8 cellular contexts compared by ENCODE assay signal in genomic region chr5:2151301-2151888, GRCh38.
A peak's percentile ranks its signal among the peaks of the same experiment; 100 is the strongest.
DNase-seq lines count a peak whose midpoint lies in the region; ATAC-seq and TF ChIP-seq lines count a peak whose summit lies in the region.
"Not testable (repeated sequence)": the region's sequence is repeated elsewhere in the genome, so short reads cannot be mapped to it uniquely, and the experiment has no call there.

No MANE protein-coding gene starts in this region.

- not testable (repeated sequence) for H3K36me3 ChIP-seq in SU-DHL-6 (ENCODE audit: low read length); brain microvascular endothelial cell (replicated peaks); upper lobe of right lung

- H3K36me3 Mint-ChIP-seq in nephron (ENCODE audit: low read depth): not testable (repeated sequence)

- not testable (repeated sequence) for H3K4me1 ChIP-seq in upper lobe of right lung

- not testable (repeated sequence) for ATAC-seq in upper lobe of right lung

- TF ChIP-seq CTCF in GM20000 (IDR thresholded peaks at IDR 0.05; ENCODE audit: extremely low read depth, missing control alignments): peak; percentile 50
- TF ChIP-seq CTCF in SU-DHL-6 (IDR thresholded peaks at IDR 0.05; ENCODE audit: insufficient read depth, low read length, poor library complexity, severe bottlenecking): peak; percentile 71
- peak; percentile 74 for TF ChIP-seq CTCF in brain microvascular endothelial cell (IDR thresholded peaks at IDR 0.05; ENCODE audit: low read depth, low read length, missing control alignments)
- TF ChIP-seq CTCF in nephron (IDR thresholded peaks at IDR 0.05; ENCODE audit: unreplicated experiment in 3 of 3): peak; percentile 43 to 60 (median 49)
- TF ChIP-seq CTCF in upper lobe of right lung (IDR thresholded peaks at IDR 0.05): peak; percentile 59

- not testable (repeated sequence) for H3K9me3 Mint-ChIP-seq in nephron

- not testable (repeated sequence) for H2AFZ ChIP-seq in SU-DHL-6 (ENCODE audit: low read depth, low read length, severe bottlenecking)

- not testable (repeated sequence) for H3K9ac ChIP-seq in SU-DHL-6 (ENCODE audit: low read length)

- DNase-seq in CMK (ENCODE audit: low read depth) (peak; percentile 7), GM20000 (ENCODE audit: low spot score) (peak; percentile 51), NCI-H1092 treated with DMSO at 0.1 percent for 48 hours (lab: John Stamatoyannopoulos, UW) (peak; percentile 20), germinal center (ENCODE audit: low spot score) (peak; percentile 71)
- not testable (repeated sequence) for DNase-seq in brain microvascular endothelial cell, upper lobe of right lung

- H3F3A ChIP-seq in SU-DHL-6 (ENCODE audit: insufficient read depth): not testable (repeated sequence)

- H3K9me3 ChIP-seq in SU-DHL-6 (ENCODE audit: insufficient read depth, low read length); upper lobe of right lung: not testable (repeated sequence)

- H3K27ac Mint-ChIP-seq in nephron: not testable (repeated sequence)

- not testable (repeated sequence) for H3K4me3 ChIP-seq in SU-DHL-6 (ENCODE audit: insufficient read depth, low read length, poor library complexity, severe bottlenecking); brain microvascular endothelial cell (ENCODE audit: low read depth, low read length); upper lobe of right lung

- not testable (repeated sequence) for H3K9me2 ChIP-seq in SU-DHL-6 (replicated peaks; ENCODE audit: insufficient read depth, low read length)

- H3K4me3 Mint-ChIP-seq in nephron: not testable (repeated sequence)

- not testable (repeated sequence) for H3K27me3 ChIP-seq in SU-DHL-6 (ENCODE audit: low read length); brain microvascular endothelial cell (replicated peaks); upper lobe of right lung

- not testable (repeated sequence) for H3K79me2 ChIP-seq in SU-DHL-6 (ENCODE audit: insufficient read depth, low read length)

- not testable (repeated sequence) for H3K4me1 Mint-ChIP-seq in nephron

- intact Hi-C loops in upper lobe of right lung (cut with DNase I): not testable (repeated sequence)

- H3K4me2 ChIP-seq in SU-DHL-6 (ENCODE audit: low read depth, low read length, poor library complexity, severe bottlenecking): not testable (repeated sequence)

- peaks cover 46% of the 10 kb centered on the region for H3K27me3 Mint-ChIP-seq in nephron (ENCODE audit: low read depth)

- in situ Hi-C loops in brain microvascular endothelial cell (cut with HindIII; ENCODE audit: low pct_ligation_motif_present, low sequenced_read_pairs): not testable (repeated sequence)

- H3K27ac ChIP-seq in SU-DHL-6 (ENCODE audit: low read depth, low read length); brain microvascular endothelial cell; upper lobe of right lung: not testable (repeated sequence)

- H4K20me1 ChIP-seq in SU-DHL-6 (ENCODE audit: low read depth, low read length): not testable (repeated sequence)
